9 cellular contexts compared by ENCODE assay signal in genomic region chr4:16916719-16917337, GRCh38. TPM values are rescaled to one million over a fixed set of nuclear protein-coding genes. Genes with fewer than 3 reads are reported as not detected.
DNase-seq lines count a peak whose midpoint lies in the region; ATAC-seq and TF ChIP-seq lines count a peak whose summit lies in the region.
"Had no signal": no experiment of that assay in that cellular context is flagged by ENCODE, and none has a peak within 500 bp of the region (broad histone marks: within the 10 kb centered on the region; RNA-seq: fewer than 3 reads in every experiment).

No MANE protein-coding gene starts in this region.

- 80 to 81% methylated on average over 13 of the region's 13 CpGs for WGBS in tibial nerve, 2 donors

- ATAC-seq in HG02852 (IDR thresholded peaks at IDR 0.05; ENCODE audit: unreplicated experiment): peak; percentile 99
- peak; percentile 76 for ATAC-seq in WTC11
- peak; percentile 83 for ATAC-seq in central memory CD8-positive, alpha-beta T cell (replicated peaks; ENCODE audit: extremely low read depth, poor library complexity, severe bottlenecking)
- ATAC-seq in naive B cell (ENCODE audit: low read depth in 2 of 2): peak; percentile 27 to 60

- H3K4me3 ChIP-seq in tibial nerve: no peak overlapping the region

- no peak for TF ChIP-seq POLR2A in tibial nerve (IDR thresholded peaks at IDR 0.05)

- DNase-seq in NCI-H2227 (lab: John Stamatoyannopoulos, UW; ENCODE audit: unreplicated experiment) (peak; percentile 13), NCI-H2227 treated with DMSO at 0.1 percent for 48 hours (lab: John Stamatoyannopoulos, UW) (no peak), NCI-H146 treated with DMSO at 0.1 percent for 48 hours (lab: John Stamatoyannopoulos, UW; ENCODE audit: unreplicated experiment) (peak; percentile 13), WTC11 (ENCODE audit: low spot score) (peak; percentile 89), naive B cell (peak; percentile 25), tibial nerve (ENCODE audit: low spot score in 2 of 2) (peak in 1 of 2 donors; percentile 35)
- DNase-seq in central memory CD8-positive, alpha-beta T cell (ENCODE audit: low spot score in 2 of 2): peak; percentile 52 to 72

- H3K27me3 Mint-ChIP-seq in WTC11 (ENCODE audit: low read depth) (no peaks in the 10 kb centered on the region), naive B cell (no peaks in the 10 kb centered on the region)
- peaks cover 10% of the 10 kb centered on the region for H3K27me3 Mint-ChIP-seq in central memory CD8-positive, alpha-beta T cell

- H3K4me1 Mint-ChIP-seq in WTC11: peaks cover 48% of the 10 kb centered on the region
- peaks cover 8% of the 10 kb centered on the region for H3K4me1 Mint-ChIP-seq in central memory CD8-positive, alpha-beta T cell
- H3K4me1 Mint-ChIP-seq in naive B cell: no peaks in the 10 kb centered on the region

- no peak overlapping the region for H3K27ac ChIP-seq in tibial nerve

- peak; percentile 98 for TF ChIP-seq CTCF in WTC11 (IDR thresholded peaks at IDR 0.05)
- peak; percentile 25 to 68 (median 36) for TF ChIP-seq CTCF in tibial nerve (IDR thresholded peaks at IDR 0.05)

- no peaks in the 10 kb centered on the region for H3K36me3 ChIP-seq in tibial nerve

- CTCF ChIA-PET in WTC11 (lab: Charles Lee): interaction anchor here (0.6 to 2.5 kb wide), 52 partner anchors 8 to 431 kb away, joined by 3 to 28 read pairs (median 4); partner anchors contain the start of gene LDB2

- POLR2A ChIA-PET in WTC11 (lab: Charles Lee): no interaction called here

- TF ChIP-seq EP300 in tibial nerve (IDR thresholded peaks at IDR 0.05): no peak

- H3K27me3 ChIP-seq in tibial nerve: no peaks in the 10 kb centered on the region

- peak overlapping the region; percentile 83 for H3K27ac Mint-ChIP-seq in WTC11
- no peak overlapping the region for H3K27ac Mint-ChIP-seq in central memory CD8-positive, alpha-beta T cell (ENCODE audit: low read depth)
- no peak overlapping the region for H3K27ac Mint-ChIP-seq in naive B cell

- H3K4me3 Mint-ChIP-seq in WTC11 (no peak overlapping the region), naive B cell (no peak overlapping the region)
- no peak overlapping the region for H3K4me3 Mint-ChIP-seq in central memory CD8-positive, alpha-beta T cell

- H3K9me3 Mint-ChIP-seq in WTC11 (peaks cover 5% of the 10 kb centered on the region), naive B cell (peaks cover 0 to 6% (median 0%) of the 10 kb centered on the region in 7 donors)
- H3K9me3 Mint-ChIP-seq in central memory CD8-positive, alpha-beta T cell: no peaks in the 10 kb centered on the region

- H3K36me3 Mint-ChIP-seq in WTC11: peaks cover 4% of the 10 kb centered on the region
- H3K36me3 Mint-ChIP-seq in central memory CD8-positive, alpha-beta T cell (ENCODE audit: insufficient read depth): peaks cover 4% of the 10 kb centered on the region
- no peaks in the 10 kb centered on the region for H3K36me3 Mint-ChIP-seq in naive B cell

- H3K9me3 ChIP-seq in tibial nerve: no peaks in the 10 kb centered on the region

- no peaks in the 10 kb centered on the region for H3K4me1 ChIP-seq in tibial nerve

TF ChIP-seq in WTC11, 78 proteins besides CTCF, POLR2A, EP300 and RAD21:
- TF ChIP-seq FOXP4 (CRISPR knock-in tag; IDR thresholded peaks at IDR 0.05): 0 out of 2 replicates have a peak, but pooled peaks have one; percentile 43
- 0 out of 2 replicates have a peak, but pooled peaks have one; percentile 44 for TF ChIP-seq MYBL2 (CRISPR knock-in tag; IDR thresholded peaks at IDR 0.05)
- TF ChIP-seq SP1 (CRISPR knock-in tag; conservative IDR thresholded peaks at IDR 0.05): peak; percentile 60; the same call in 1 of the 2 replicates
- TF ChIP-seq ETV6 (CRISPR knock-in tag; IDR thresholded peaks at IDR 0.05): peak; percentile 58; the same call in 1 of the 2 replicates
- TF ChIP-seq SMAD3 (CRISPR knock-in tag; IDR thresholded peaks at IDR 0.05; ENCODE audit: borderline replicate concordance): no peak
- peak; percentile 67; the same call in 1 of the 2 replicates for TF ChIP-seq TEAD1 (CRISPR knock-in tag; IDR thresholded peaks at IDR 0.05)

RNA-seq across cellular contexts. Expression of gene LDB2, which starts 18.4 kb away (rescaled TPM):
- total RNA-seq in WTC11 (2021) (62.4 to 67.4 TPM (median 67.3 TPM) in 3 replicates), tibial nerve (10 to 100 TPM; 26.4 to 62.7 (median 40.7) TPM)
- not detected for polyA plus RNA-seq in naive B cell (ENCODE audit: low read depth in 6 of 6)
- total RNA-seq: myocyte had no signal

Comparison
In these comparisons a context has a peak if more than half of its experiments do, and no peak if none do; other contexts are left out.
1. ATAC-seq: peak in every context shown above with its lines; median percentile 99 in HG02852; 83 in central memory CD8-positive, alpha-beta T cell; 76 in WTC11; 44 in naive B cell.